In genomic region chr3:168951368-168951767, GRCh38 we compare ENCODE assay signal across 22 cellular contexts.
"Had no signal": no experiment of that assay in that cellular context is flagged by ENCODE, and none has a peak within 500 bp of the region (broad histone marks: within the 10 kb centered on the region; RNA-seq: fewer than 3 reads in every experiment).

No MANE protein-coding gene starts in this region.

- H3K9me3 ChIP-seq: colonic mucosa, esophagus squamous epithelium, ovary, psoas muscle, tibial artery had no signal

- H3K4me3 ChIP-seq: colonic mucosa, dorsolateral prefrontal cortex, esophagus squamous epithelium, heart right ventricle, left ventricle myocardium inferior, ovary, psoas muscle, tibial artery had no signal

- H3K27ac ChIP-seq: colonic mucosa, dorsolateral prefrontal cortex, esophagus squamous epithelium, heart right ventricle, left ventricle myocardium inferior, ovary, psoas muscle, tibial artery, VCaP had no signal

- H3K4me1 ChIP-seq: colonic mucosa, esophagus squamous epithelium, heart right ventricle, left ventricle myocardium inferior, psoas muscle, tibial artery had no signal

- H3K36me3 ChIP-seq: colonic mucosa, esophagus squamous epithelium, heart right ventricle, left ventricle myocardium inferior, ovary, tibial artery had no signal

- ATAC-seq: activated CD4-positive, CD25-positive, alpha-beta regulatory T cell treated with anti-CD3 and anti-CD28 coated beads, Interleukin-2, amount 50 U/mL, for 24 hours; activated naive CD4-positive, alpha-beta T cell treated with anti-CD3 and anti-CD28 coated beads, Interleukin-2, amount 50 U/mL, for 72 hours; effector memory CD8-positive, alpha-beta T cell; heart right ventricle; natural killer cell; psoas muscle; right cardiac atrium; stimulated activated effector memory CD8-positive, alpha-beta T cell treated with anti-CD3 and anti-CD28 coated beads, Interleukin-12 subunit alpha, Interleukin-12 subunit beta, amount 100 ng/mL, for 72 hours; stimulated activated naive CD8-positive, alpha-beta T cell treated with anti-CD3 and anti-CD28 coated beads, Interleukin-15, amount 100 ng/mL, for 72 hours had no signal

- H3K27me3 ChIP-seq: colonic mucosa, esophagus squamous epithelium, heart right ventricle, ovary, tibial artery had no signal

- DNase-seq: activated CD4-positive, alpha-beta T cell treated with anti-CD3 and anti-CD28 coated beads, Interleukin-2, amount 10 ng/mL, durations not matched to agents 24 days and 14 days; activated gamma-delta T cell treated with Interleukin-2 at 50 U/mL for 16 hours; activated T-cell treated with anti-CD3 and anti-CD28 coated beads, Interleukin-2, amount 50 U/mL, for 1 hour; aorta; colonic mucosa; dorsolateral prefrontal cortex; effector memory CD8-positive, alpha-beta T cell; esophagus squamous epithelium; heart right ventricle; kidney; left ventricle myocardium inferior; natural killer cell; ovary; psoas muscle; right cardiac atrium; stimulated activated CD4-positive, alpha-beta T cell treated with anti-CD3 and anti-CD28 coated beads, Interleukin-1b, Interleukin-23, amount 100 ng/mL, for 48 hours; stimulated activated naive CD8-positive, alpha-beta T cell treated with anti-CD3 and anti-CD28 coated beads, Interleukin-15, amount 100 ng/mL, for 72 hours; tibial artery had no signal
